In genomic region chr18:22165049-22165602, GRCh38 we compare ENCODE assay signal across 12 cellular contexts.
DNase-seq lines count a peak whose midpoint lies in the region; ATAC-seq and TF ChIP-seq lines count a peak whose summit lies in the region.
"Had no signal": no experiment of that assay in that cellular context is flagged by ENCODE, and none has a peak within 500 bp of the region (broad histone marks: within the 10 kb centered on the region; RNA-seq: fewer than 3 reads in every experiment).

No MANE protein-coding gene starts in this region.

- peaks cover 14% of the 10 kb centered on the region for H3K4me1 ChIP-seq in HUES6 (ENCODE audit: control insufficient read depth, insufficient read depth, low read length)
- H3K4me1 ChIP-seq in rectal smooth muscle tissue (ENCODE audit: control insufficient read depth, insufficient read depth, low read length): no peaks in the 10 kb centered on the region

- DNase-seq in astrocyte of the hippocampus (ENCODE audit: low read depth, low spot score): peak; percentile 34
- peak; percentile 55 for DNase-seq in islet precursor cell
- DNase-seq in HCEC 1CT: no peak
- DNase-seq in foreskin fibroblast: no peak
- no peak for DNase-seq in HUDEP-2 (lab: John Stamatoyannopoulos, UW; ENCODE audit: unreplicated experiment in 76 of 76)
- DNase-seq: KBM-7; NCI-H2171 treated with DMSO at 0.1 percent for 48 hours; stimulated activated CD4-positive, alpha-beta T cell treated with anti-CD3 and anti-CD28 coated beads, Interleukin-2, amount 100 ng/mL, for 24 hours had no signal

- no peak for ATAC-seq in GM18909 (IDR thresholded peaks at IDR 0.05; ENCODE audit: poor library complexity, unreplicated experiment)
- ATAC-seq: activated naive CD4-positive, alpha-beta T cell treated with anti-CD3 and anti-CD28 coated beads, Interleukin-2, amount 50 U/mL, for 72 hours had no signal

- no peak for TF ChIP-seq CTCF in foreskin fibroblast (IDR thresholded peaks at IDR 0.05; ENCODE audit: low read depth, low read length)

- no peak overlapping the region; the same call in 1 of the 2 replicates for H3K27ac ChIP-seq in HUES6 (ENCODE audit: low read depth, low read length)
- H3K27ac ChIP-seq in rectal smooth muscle tissue (ENCODE audit: low read depth, low read length): no peak overlapping the region

- H3K36me3 ChIP-seq in HUES6 (ENCODE audit: control insufficient read depth, insufficient read depth, low read length) (no peaks in the 10 kb centered on the region), rectal smooth muscle tissue (ENCODE audit: control insufficient read depth, insufficient read depth, low read length) (no peaks in the 10 kb centered on the region)

- H3K27me3 ChIP-seq in HUES6 (ENCODE audit: control insufficient read depth, insufficient read depth, low read length): peaks cover 99% of the 10 kb centered on the region
- peaks cover 38% of the 10 kb centered on the region for H3K27me3 ChIP-seq in rectal smooth muscle tissue (ENCODE audit: control insufficient read depth, insufficient read depth, low read length)

- H3K4me3 ChIP-seq in HUES6 (ENCODE audit: low read depth, low read length) (peak overlapping the region; percentile 69), rectal smooth muscle tissue (ENCODE audit: low read length) (peak overlapping the region; percentile 41), foreskin fibroblast (ENCODE audit: low read depth in 1 of 2, low read length in 2 of 2) (no peak overlapping the region)

- H3K9me3 ChIP-seq in HUES6 (ENCODE audit: control insufficient read depth, insufficient read depth, low read depth, low read length): no peaks in the 10 kb centered on the region

- H3K9ac ChIP-seq in HUES6 (ENCODE audit: low read length) (peak overlapping the region; percentile 64), rectal smooth muscle tissue (ENCODE audit: low read length) (no peak overlapping the region)

Comparison
In these comparisons a context has a peak if more than half of its experiments do, and no peak if none do; other contexts are left out.
1. H3K4me3 ChIP-seq: peak in HUES6 (single experiment) and rectal smooth muscle tissue (single experiment); none in foreskin fibroblast (0 of 2).
2. DNase-seq: peak in astrocyte of the hippocampus (single experiment) and islet precursor cell (single experiment); none in HCEC 1CT (single experiment), foreskin fibroblast (0 of 2) and HUDEP-2 (0 of 76).